Comparison of ENCODE assay signal across 24 cellular contexts in genomic region chr9:29697011-29697410, GRCh38.
DNase-seq lines count a peak whose midpoint lies in the region; ATAC-seq, FAIRE-seq and TF ChIP-seq lines count a peak whose summit lies in the region.
"Had no signal": no experiment of that assay in that cellular context is flagged by ENCODE, and none has a peak within 500 bp of the region (broad histone marks: within the 10 kb centered on the region; RNA-seq: fewer than 3 reads in every experiment).

No MANE protein-coding gene starts in this region.

- peak; percentile 64; the same call in 2 of the 3 replicates for ATAC-seq in RWPE2 (ENCODE audit: low read depth)
- ATAC-seq in HG03457 (IDR thresholded peaks at IDR 0.05; ENCODE audit: unreplicated experiment): no peak
- ATAC-seq in HG02763 (IDR thresholded peaks at IDR 0.05; ENCODE audit: unreplicated experiment): no peak
- ATAC-seq: esophagus mucosa; left lung; stimulated activated memory B cell treated with anti-CD40 and anti-IgM and Interleukin-4, amounts not matched to agents 10 μg/mL and 1 μg/mL and 100 μg/mL, for 72 hours; T-helper 17 cell had no signal

- intact Hi-C loops in esophagus squamous epithelium (cut with DNase I): no loop called here

- no peak for FAIRE-seq in GM12892 (lab: Jason Lieb, UNC)

- TF ChIP-seq CTCF in RWPE2 (IDR thresholded peaks at IDR 0.05; ENCODE audit: poor library complexity, severe bottlenecking): no peak
- no peak for TF ChIP-seq CTCF in fibroblast of mammary gland (conservative IDR thresholded peaks at IDR 0.05; ENCODE audit: control insufficient read depth, insufficient read depth, low read depth, low read length)
- TF ChIP-seq CTCF in esophagus squamous epithelium (IDR thresholded peaks at IDR 0.05): no peak

- peak overlapping the region; percentile 29 for H3K27ac ChIP-seq in RWPE2 (ENCODE audit: poor library complexity, severe bottlenecking)
- H3K27ac ChIP-seq in esophagus squamous epithelium: no peak overlapping the region
- H3K27ac ChIP-seq: ascending aorta, left lung, SJCRH30, skin epidermis had no signal

- H3K9me3 ChIP-seq in RWPE2 (ENCODE audit: severe bottlenecking) (no peaks in the 10 kb centered on the region), esophagus squamous epithelium (no peaks in the 10 kb centered on the region)
- H3K9me3 ChIP-seq: SJCRH30 had no signal

- H3K4me1 ChIP-seq in RWPE2 (ENCODE audit: insufficient read depth, poor library complexity, severe bottlenecking): peaks cover 20% of the 10 kb centered on the region
- H3K4me1 ChIP-seq in esophagus squamous epithelium: no peaks in the 10 kb centered on the region
- H3K4me1 ChIP-seq: ascending aorta, left lung, SJCRH30 had no signal

- TF ChIP-seq POLR2A in GM12892 (IDR thresholded peaks at IDR 0.05; ENCODE audit: low read depth, low read length): no peak
- no peak for TF ChIP-seq POLR2A in esophagus squamous epithelium (IDR thresholded peaks at IDR 0.05)

- H3K4me3 ChIP-seq in RWPE2 (ENCODE audit: severe bottlenecking) (no peak overlapping the region), fibroblast of mammary gland (ENCODE audit: control insufficient read depth, low read depth, low read length) (no peak overlapping the region), esophagus squamous epithelium (no peak overlapping the region)
- H3K4me3 ChIP-seq: ascending aorta, left lung, SJCRH30, skin epidermis had no signal

- WGBS in esophagus squamous epithelium, 2 donors: 48 to 61% methylated on average over 2 of the region's 2 CpGs

- H3K27me3 ChIP-seq in RWPE2 (ENCODE audit: insufficient read depth, poor library complexity, severe bottlenecking): no peaks in the 10 kb centered on the region
- H3K27me3 ChIP-seq in esophagus squamous epithelium: no peaks in the 10 kb centered on the region
- H3K27me3 ChIP-seq: ascending aorta, left lung, SJCRH30 had no signal

- H3K36me3 ChIP-seq in RWPE2 (ENCODE audit: low read depth): no peaks in the 10 kb centered on the region
- H3K36me3 ChIP-seq in esophagus squamous epithelium: no peaks in the 10 kb centered on the region
- H3K36me3 ChIP-seq: ascending aorta, left lung, SJCRH30 had no signal

- DNase-seq in GM03348 (ENCODE audit: low spot score) (peak; percentile 5), RWPE2 (ENCODE audit: low spot score) (no peak), fibroblast of mammary gland (ENCODE audit: low read depth) (peak; percentile 48), non-pigmented ciliary epithelial cell (ENCODE audit: low read depth) (peak; percentile 14), GM12892 (ENCODE audit: insufficient read length) (no peak), esophagus squamous epithelium (lab: John Stamatoyannopoulos, UW) (no peak)
- DNase-seq: activated CD4-positive, alpha-beta T cell treated with anti-CD3 and anti-CD28 coated beads for 4 hours; CD4-positive, alpha-beta T cell; effector CD8-positive, alpha-beta T cell; GF-D8; left lung; midbrain; NCI-H1092 treated with DMSO at 0.1 percent for 48 hours; NCI-H2081; OCI-M1; SJCRH30; stimulated activated CD4-positive, alpha-beta T cell treated with anti-CD3 and anti-CD28 coated beads, Interleukin-2, amount 100 ng/mL, for 24 hours; T-helper 17 cell had no signal

Comparison
In these comparisons a context has a peak if more than half of its experiments do, and no peak if none do; other contexts are left out.
1. DNase-seq: peak in GM03348 (single experiment), fibroblast of mammary gland (single experiment) and non-pigmented ciliary epithelial cell (single experiment); none in RWPE2 (single experiment), GM12892 (single experiment) and esophagus squamous epithelium (single experiment).